In genomic region chr11:113082501-113082900, GRCh38 we compare ENCODE assay signal across 23 cellular contexts.
A peak's percentile ranks its signal among the peaks of the same experiment; 100 is the strongest.
DNase-seq lines count a peak whose midpoint lies in the region; ATAC-seq and TF ChIP-seq lines count a peak whose summit lies in the region.
"Had no signal": no experiment of that assay in that cellular context is flagged by ENCODE, and none has a peak within 500 bp of the region (broad histone marks: within the 10 kb centered on the region; RNA-seq: fewer than 3 reads in every experiment).

No MANE protein-coding gene starts in this region.

- no peak overlapping the region for H2AK5ac ChIP-seq in IMR-90 (ENCODE audit: low read depth, low read length)

- no peak overlapping the region for H3K4ac ChIP-seq in IMR-90 (ENCODE audit: low read depth, low read length)

- no peak overlapping the region for H3K4me2 ChIP-seq in IMR-90 (ENCODE audit: low read depth, low read length)
- H3K4me2 ChIP-seq: BLaER1 treated with 17β-estradiol and CSF1 and Interleukin-3, amounts not matched to agents 10 nM and 100 nM had no signal

- 58% methylated on average over 2 of the region's 10 CpGs; no CpG with 5 or more reads in 1 of the 2 experiments for WGBS in IMR-90 (ENCODE audit: extremely low coverage in 2 of 2, insufficient read length in 1 of 2), 2 experiments

- H3K18ac ChIP-seq in IMR-90 (ENCODE audit: low read depth, low read length) = no peak overlapping the region

- POLR2A ChIA-PET in IMR-90 (lab: Charles Lee; ENCODE audit: unreplicated experiment) = no interaction called here

- H3K23ac ChIP-seq in IMR-90 (ENCODE audit: low read depth, low read length) = no peak overlapping the region

- DNase-seq in IMR-90 = no peak
- peak; percentile 47 for DNase-seq in NCI-H146 treated with DMSO at 0.1 percent for 48 hours (lab: John Stamatoyannopoulos, UW; ENCODE audit: unreplicated experiment)
- DNase-seq in NCI-H510A treated with DMSO at 0.1 percent for 48 hours (lab: John Stamatoyannopoulos, UW) = peak; percentile 73
- DNase-seq in epithelial cell of esophagus (ENCODE audit: low read depth) = peak; percentile 6
- DNase-seq in NCI-H2196 treated with DMSO at 0.1 percent for 48 hours (lab: John Stamatoyannopoulos, UW; ENCODE audit: unreplicated experiment) = no peak
- DNase-seq: activated CD4-positive, alpha-beta T cell treated with anti-CD3 and anti-CD28 coated beads for 48 hours; activated gamma-delta T cell; activated naive CD8-positive, alpha-beta T cell treated with anti-CD3 and anti-CD28 coated beads, Interleukin-2, amount 10 ng/mL, durations not matched to agents 7 days and 5 days; activated T-cell treated with anti-CD3 and anti-CD28 coated beads, Interleukin-2, amount 50 U/mL, for 1 hour; DND-41; Kasumi-1; NCI-H226; posterior cingulate gyrus; SIG-M5; sigmoid colon; stimulated activated naive CD4-positive, alpha-beta T cell treated with Interleukin-2 at 50 U/mL for 16 hours; WERI-Rb-1 had no signal

- no peaks in the 10 kb centered on the region for H3K9me1 ChIP-seq in IMR-90 (ENCODE audit: insufficient read depth, low read length)

- no peak for TF ChIP-seq CTCF in IMR-90 (conservative IDR thresholded peaks at IDR 0.05; ENCODE audit: low read depth, low read length)
- no peak for TF ChIP-seq CTCF in epithelial cell of esophagus (IDR thresholded peaks at IDR 0.05; ENCODE audit: insufficient read depth, low read depth, low read length, missing control alignments)

- H3K4me3 ChIP-seq in IMR-90 (ENCODE audit: insufficient read depth, low read depth, low read length) = no peak overlapping the region
- no peak overlapping the region for H3K4me3 ChIP-seq in epithelial cell of esophagus (ENCODE audit: low read length)
- H3K4me3 ChIP-seq: BLaER1 treated with 17β-estradiol and CSF1 and Interleukin-3, amounts not matched to agents 10 nM and 100 nM; sigmoid colon had no signal

- in situ Hi-C loops in IMR-90 (cut with MboI; ENCODE audit: low sequenced_read_pairs) = no loop called here

- BruUV-seq in IMR-90 (replicated peaks; lab: Mats Ljungman, UMichigan) = no TSS peak

- ATAC-seq in IMR-90 (ENCODE audit: low read depth) (no peak), HG03460 (IDR thresholded peaks at IDR 0.05; ENCODE audit: unreplicated experiment) (no peak), GM19452 (IDR thresholded peaks at IDR 0.05; ENCODE audit: unreplicated experiment) (no peak), GM21528 (IDR thresholded peaks at IDR 0.05; ENCODE audit: low FRiP score, unreplicated experiment) (no peak)
- ATAC-seq: Panc1 had no signal

- H4K8ac ChIP-seq in IMR-90 (ENCODE audit: low read depth in 2 of 2, low read length in 2 of 2) = no peak overlapping the region

- no peak overlapping the region for H3K56ac ChIP-seq in IMR-90 (ENCODE audit: extremely low read depth, insufficient read depth, low read length)

- intact Hi-C loops in IMR-90 (cut with micrococcal nuclease) = no loop called here

- H2BK5ac ChIP-seq in IMR-90 (ENCODE audit: low read depth, low read length, poor library complexity, severe bottlenecking) = no peak overlapping the region

- no peak for TF ChIP-seq RAD21 in IMR-90 (IDR thresholded peaks at IDR 0.05; ENCODE audit: low read length)

- H2BK120ac ChIP-seq in IMR-90 (ENCODE audit: low read depth, low read length) = no peak overlapping the region

- no peaks in the 10 kb centered on the region for H3K9me3 ChIP-seq in IMR-90 (ENCODE audit: control insufficient read depth, insufficient read depth, low read length)
- H3K9me3 ChIP-seq: BLaER1 treated with 17β-estradiol and CSF1 and Interleukin-3, amounts not matched to agents 10 nM and 100 nM; sigmoid colon had no signal

- no peaks in the 10 kb centered on the region for H3K36me3 ChIP-seq in IMR-90 (ENCODE audit: control insufficient read depth, insufficient read depth, low read length)
- H3K36me3 ChIP-seq: BLaER1 treated with 17β-estradiol and CSF1 and Interleukin-3, amounts not matched to agents 10 nM and 100 nM; sigmoid colon; WERI-Rb-1 had no signal

- H2AK9ac ChIP-seq in IMR-90 (replicated peaks; ENCODE audit: low read depth, low read length, poor library complexity) = no peak overlapping the region

- dilution Hi-C loops in IMR-90 (cut with HindIII; ENCODE audit: low sequenced_read_pairs, unreplicated experiment) = no loop called here

- H3K27ac ChIP-seq in IMR-90 (ENCODE audit: insufficient read depth, low read length) = no peak overlapping the region
- H3K27ac ChIP-seq: BLaER1 treated with 17β-estradiol and CSF1 and Interleukin-3, amounts not matched to agents 10 nM and 100 nM; HL-60; sigmoid colon; WERI-Rb-1 had no signal

- H3K9ac ChIP-seq in IMR-90 (ENCODE audit: low read depth, low read length) = no peak overlapping the region
- H3K9ac ChIP-seq: BLaER1 treated with 17β-estradiol and CSF1 and Interleukin-3, amounts not matched to agents 10 nM and 100 nM had no signal

- H3K27me3 ChIP-seq in IMR-90 (ENCODE audit: control insufficient read depth, insufficient read depth, low read length) = no peaks in the 10 kb centered on the region
- H3K27me3 ChIP-seq: BLaER1 treated with 17β-estradiol and CSF1 and Interleukin-3, amounts not matched to agents 10 nM and 100 nM; sigmoid colon had no signal

- H4K5ac ChIP-seq in IMR-90 (ENCODE audit: low read depth, low read length) = no peak overlapping the region

- TF ChIP-seq POLR2A in IMR-90 (IDR thresholded peaks at IDR 0.05; ENCODE audit: low read depth, low read length) = no peak

- no peak overlapping the region for H3K14ac ChIP-seq in IMR-90 (replicated peaks; ENCODE audit: low read depth, low read length)

- no peak overlapping the region for H2BK20ac ChIP-seq in IMR-90 (ENCODE audit: low read depth, low read length)

- no peak overlapping the region for H2AFZ ChIP-seq in IMR-90 (replicated peaks; ENCODE audit: low read length, poor library complexity)

- H4K91ac ChIP-seq in IMR-90 (ENCODE audit: insufficient read depth, low read depth, low read length) = no peak overlapping the region

- CTCF ChIA-PET in IMR-90 (lab: Yijun Ruan, JAX) = no interaction called here

- no peaks in the 10 kb centered on the region for H3K4me1 ChIP-seq in IMR-90 (ENCODE audit: control insufficient read depth, insufficient read depth, low read length)

- no peaks in the 10 kb centered on the region for H4K20me1 ChIP-seq in IMR-90 (ENCODE audit: insufficient read depth, low read length)
- H4K20me1 ChIP-seq: BLaER1 treated with 17β-estradiol and CSF1 and Interleukin-3, amounts not matched to agents 10 nM and 100 nM had no signal

- no peaks in the 10 kb centered on the region for H3K79me1 ChIP-seq in IMR-90 (ENCODE audit: low read depth in 1 of 2, low read length in 2 of 2)

- H2BK15ac ChIP-seq in IMR-90 (ENCODE audit: low read depth, low read length) = no peak overlapping the region

TF ChIP-seq in IMR-90, 13 proteins besides CTCF, POLR2A, EP300 and RAD21:
- TF ChIP-seq CHD1 (IDR thresholded peaks at IDR 0.05; ENCODE audit: low read depth, low read length) (no peak), CEBPB (IDR thresholded peaks at IDR 0.05; ENCODE audit: low read depth, low read length) (0 out of 2 replicates have a peak, but pooled peaks have one; percentile 7)

Comparison
In these comparisons a context has a peak if more than half of its experiments do, and no peak if none do; other contexts are left out.
1. DNase-seq: peak in NCI-H146 treated with DMSO at 0.1 percent for 48 hours (single experiment), NCI-H510A treated with DMSO at 0.1 percent for 48 hours (single experiment) and epithelial cell of esophagus (single experiment); none in IMR-90 (single experiment) and NCI-H2196 treated with DMSO at 0.1 percent for 48 hours (single experiment).